ENCODE assay signal across 9 cellular contexts in genomic region chr9:83955985-83956287, GRCh38. TPM values are rescaled to one million over a fixed set of nuclear protein-coding genes. Genes with fewer than 3 reads are reported as not detected.
DNase-seq lines count a peak whose midpoint lies in the region; ATAC-seq, FAIRE-seq and TF ChIP-seq lines count a peak whose summit lies in the region.
"Had no signal": no experiment of that assay in that cellular context is flagged by ENCODE, and none has a peak within 500 bp of the region (broad histone marks: within the 10 kb centered on the region; RNA-seq: fewer than 3 reads in every experiment).

No MANE protein-coding gene starts in this region.

- H3K27me3 ChIP-seq in Panc1 (ENCODE audit: control insufficient read depth, insufficient read depth, low read length) (no peaks in the 10 kb centered on the region), H1 (replicated peaks in 1 of 4; ENCODE audit: control insufficient read depth in 3 of 4, extremely low read depth in 1 of 4, insufficient read depth in 3 of 4, low read length in 3 of 4) (no peaks in the 10 kb centered on the region)

- peak overlapping the region; percentile 62 for H3K27ac Mint-ChIP-seq in neural crest cell (ENCODE audit: unreplicated experiment)

- H3K9me3 ChIP-seq in Panc1 (ENCODE audit: control insufficient read depth, insufficient read depth, low read depth, low read length) (no peaks in the 10 kb centered on the region), H1 (ENCODE audit: insufficient read depth in 2 of 2, low read depth in 1 of 2, low read length in 1 of 2) (no peaks in the 10 kb centered on the region)

- H2BK15ac ChIP-seq in H1 (ENCODE audit: low read length): no peak overlapping the region

- TF ChIP-seq RAD21 in H1 (IDR thresholded peaks at IDR 0.05 in 1 of 2, conservative IDR thresholded peaks at IDR 0.05 in 1 of 2; ENCODE audit: low read depth in 2 of 2, low read length in 2 of 2): no peak

- no peaks in the 10 kb centered on the region for H4K20me1 ChIP-seq in H1 (replicated peaks in 1 of 2; ENCODE audit: control insufficient read depth in 1 of 2, insufficient read depth in 2 of 2, low read length in 2 of 2)

- no peak overlapping the region for H3K4ac ChIP-seq in H1 (replicated peaks; ENCODE audit: insufficient read length, low read depth, low read length)

- H3K4me1 Mint-ChIP-seq in neural crest cell: peaks cover 14% of the 10 kb centered on the region

- no peaks in the 10 kb centered on the region for H3K79me1 ChIP-seq in H1 (ENCODE audit: low read depth, low read length)

- no peak overlapping the region for H2BK12ac ChIP-seq in H1 (ENCODE audit: low read depth, low read length)

- no peaks in the 10 kb centered on the region for H3K27me3 Mint-ChIP-seq in neural crest cell (ENCODE audit: low read depth)

- no peak overlapping the region for H4K91ac ChIP-seq in H1 (replicated peaks; ENCODE audit: insufficient read length, low read length)

- H3K9me3 Mint-ChIP-seq in neural crest cell: no peaks in the 10 kb centered on the region

- TF ChIP-seq CTCF in Panc1 (IDR thresholded peaks at IDR 0.05): no peak
- TF ChIP-seq CTCF in H1 (IDR thresholded peaks at IDR 0.05; ENCODE audit: control extremely low read depth in 1 of 3, insufficient read depth in 1 of 3, low read depth in 1 of 3, low read length in 3 of 3): no peak
- no peak for TF ChIP-seq CTCF in neural crest cell (conservative IDR thresholded peaks at IDR 0.05)

- H2AFZ ChIP-seq in H1 (ENCODE audit: low read length): no peak overlapping the region

- H2BK120ac ChIP-seq in H1 (replicated peaks; ENCODE audit: low read depth, low read length): no peak overlapping the region

- BruUV-seq in Panc1 (replicated peaks; lab: Mats Ljungman, UMichigan): no TSS peak

- CTCF ChIA-PET in Panc1 (lab: Charles Lee) (interaction anchor here (0.6 kb wide), 1 partner anchor 22 kb away, joined by 3 read pairs; no protein-coding TSS in a partner anchor), H1 (lab: Charles Lee; ENCODE audit: partially characterized antibody) (interaction anchor here (1.0 kb wide), 1 partner anchor 338 kb away, joined by 4 read pairs; no protein-coding TSS in a partner anchor)

- H3K14ac ChIP-seq in H1 (ENCODE audit: insufficient read length): no peak overlapping the region

- no peak overlapping the region for H3K18ac ChIP-seq in H1 (ENCODE audit: extremely low read depth, low read length)

- no peak overlapping the region for H4K5ac ChIP-seq in H1 (ENCODE audit: insufficient read length, low read depth, low read length)

- ATAC-seq in Panc1: peak; percentile 57

- DNase-seq in activated T-cell treated with anti-CD3 and anti-CD28 coated beads for 1 hour (ENCODE audit: low read depth): peak; percentile 16
- DNase-seq in activated T-cell treated with anti-CD3 and anti-CD28 coated beads for 4 hours: no peak
- DNase-seq in Panc1 (ENCODE audit: low read depth, low spot score): no peak
- DNase-seq in H1 (ENCODE audit: low read depth in 1 of 2, low spot score in 2 of 2): no peak
- DNase-seq in neural crest cell (ENCODE audit: low read depth, low spot score): no peak
- DNase-seq in stimulated activated CD8-positive, alpha-beta memory T cell treated with anti-CD3 and anti-CD28 coated beads, Interleukin-4, amount 100 ng/mL, for 48 hours: no peak
- no peak for DNase-seq in mucosa of gallbladder (ENCODE audit: low spot score)
- no peak for DNase-seq in NCI-H187 (lab: John Stamatoyannopoulos, UW)

- peak overlapping the region in 1 of 4 experiments; percentile 24; a peak in 2 of 7 replicates for H3K9ac ChIP-seq in H1 (replicated peaks in 1 of 4; ENCODE audit: extremely low read depth in 1 of 4, low read depth in 3 of 4, low read length in 3 of 4)

- H3K36me3 ChIP-seq in Panc1 (ENCODE audit: control insufficient read depth, insufficient read depth, low read length): no peaks in the 10 kb centered on the region
- H3K36me3 ChIP-seq in H1 (ENCODE audit: control insufficient read depth in 2 of 4, insufficient read depth in 4 of 4, low read length in 3 of 4): no peaks in the 10 kb centered on the region

- H3K4me3 Mint-ChIP-seq in neural crest cell: peak overlapping the region; percentile 90

- no peak overlapping the region for H3K23ac ChIP-seq in H1 (ENCODE audit: insufficient read length)

- in situ Hi-C loops in Panc1 (cut with HindIII; ENCODE audit: low pct_unique_long_range_greater_than_20kb, low sequenced_read_pairs): no loop called here

- POLR2A ChIA-PET in Panc1 (lab: Charles Lee): no interaction called here
- POLR2A ChIA-PET in H1 (lab: Charles Lee; ENCODE audit: partially characterized antibody): interaction anchor here (0.9 to 9.2 kb wide), 5 partner anchors 9 to 310 kb away, joined by 3 to 102 read pairs (median 12); partner anchors contain the start of genes HNRNPK and RMI1

- no peak for FAIRE-seq in H1 (lab: Jason Lieb, UNC)
- FAIRE-seq: colon had no signal

- H3K36me3 Mint-ChIP-seq in neural crest cell (ENCODE audit: low read depth): no peaks in the 10 kb centered on the region

- H2BK5ac ChIP-seq in H1 (ENCODE audit: low read depth, low read length): no peak overlapping the region

- no peaks in the 10 kb centered on the region for H3K79me2 ChIP-seq in H1 (ENCODE audit: control insufficient read depth in 1 of 2, insufficient read depth in 2 of 2, low read length in 2 of 2)

- no peak for TF ChIP-seq EP300 in H1 (IDR thresholded peaks at IDR 0.05; ENCODE audit: borderline replicate concordance in 1 of 2, low read depth in 2 of 2, low read length in 2 of 2)

- H3K4me1 ChIP-seq in Panc1 (ENCODE audit: control insufficient read depth, insufficient read depth, low read length) (peaks cover 9% of the 10 kb centered on the region), H1 (replicated peaks in 1 of 4; ENCODE audit: control insufficient read depth in 3 of 4, insufficient read depth in 4 of 4, low read length in 3 of 4) (no peaks in the 10 kb centered on the region)

- H2AK5ac ChIP-seq in H1 (ENCODE audit: low read depth, low read length): no peak overlapping the region

- WGBS in H1 (ENCODE audit: extremely low coverage in 1 of 2, insufficient coverage in 1 of 2, insufficient read length in 1 of 2, insufficient replicate concordance in 2 of 2, low coverage in 1 of 2, low lambda C conversion rate in 2 of 2, missing lambda C conversion rate in 1 of 2), 2 experiments: 94% methylated on average over 10 of the region's 13 CpGs; no CpG with 5 or more reads in 1 of the 2 experiments

- H3K56ac ChIP-seq in H1 (replicated peaks; ENCODE audit: insufficient read length, low read depth, low read length): no peak overlapping the region

- no peak overlapping the region for H4K8ac ChIP-seq in H1 (ENCODE audit: extremely low read depth, insufficient read depth, low read length)

- H3K27ac ChIP-seq in Panc1 (ENCODE audit: low read length) (peak overlapping the region; percentile 85), H1 (ENCODE audit: low read depth, low read length) (no peak overlapping the region)

- peak overlapping the region; percentile 25 to 31; a peak in 3 of 4 replicates for H3K4me2 ChIP-seq in H1 (ENCODE audit: insufficient read depth in 1 of 2, low read depth in 2 of 2, low read length in 2 of 2)

- H3K4me3 ChIP-seq in Panc1 (ENCODE audit: low read depth in 2 of 2, low read length in 2 of 2) (peak overlapping the region; percentile 59 to 81), H1 (ENCODE audit: extremely low read depth in 1 of 4, insufficient read depth in 2 of 4, low read depth in 3 of 4, low read length in 4 of 4) (peak overlapping the region in 2 of 4 experiments; percentile 11 to 50; a peak in 4 of 8 replicates)

- TF ChIP-seq POLR2A in H1 (IDR thresholded peaks at IDR 0.05; ENCODE audit: control extremely low read depth in 1 of 2, low read depth in 2 of 2, low read length in 2 of 2): no peak

- H3K23me2 ChIP-seq in H1 (ENCODE audit: low read depth, low read length): no peaks in the 10 kb centered on the region

- intact Hi-C loops in Panc1 (cut with micrococcal nuclease; ENCODE audit: unreplicated experiment): no loop called here

- no peak overlapping the region for H2BK20ac ChIP-seq in H1 (ENCODE audit: low read length)

RNA-seq across cellular contexts. Expression of gene HNRNPK, which starts 24.1 kb away (rescaled TPM):
- total RNA-seq in Panc1 (2021; ENCODE audit: unreplicated experiment) (495 TPM), neural crest cell (921 and 943 TPM in 2 replicates), mucosa of gallbladder (381 TPM)
- 383 TPM for polyA plus RNA-seq in Panc1 (2012; ENCODE audit: insufficient read length)
- 851 and 887 TPM in 2 replicates for total RNA-seq in H1 (2021; fragmentation: NEBNext Ultra II Directional; extraction: Animal tissue kit (Norgen Biotek cat#: 25700))
- polyA plus RNA-seq in H1 (2011; rRNA removed): 414 and 560 TPM in 2 replicates
- polyA plus RNA-seq in H1 (2011; cell fraction: cytosol; rRNA removed): 510 TPM
- 492 TPM for polyA plus RNA-seq in H1 (2011; cell fraction: nucleus; rRNA removed)
- polyA plus RNA-seq in H1 (2012, experiment 1 of 2): 624 to 1,009 TPM (median 692 TPM) in 4 replicates
- polyA plus RNA-seq in H1 (2012, experiment 2 of 2): 173 TPM
- polyA plus RNA-seq in H1 (2013, experiment 1 of 2): 487 TPM
- polyA plus RNA-seq in H1 (2013, experiment 2 of 2): 492 TPM
- 578 and 618 TPM in 2 replicates for polyA minus RNA-seq in H1 (2011; rRNA and poly(A)+ RNA removed)
- polyA minus RNA-seq in H1 (2011; cell fraction: cytosol; rRNA and poly(A)+ RNA removed): 403 TPM
- 658 TPM for polyA minus RNA-seq in H1 (2011; cell fraction: nucleus; rRNA and poly(A)+ RNA removed)

RNA-seq across cellular contexts. Expression of gene RMI1, which starts 24.7 kb away (rescaled TPM):
- total RNA-seq in Panc1 (2021; ENCODE audit: unreplicated experiment) (14.6 TPM), neural crest cell (37.3 and 37.6 TPM in 2 replicates), mucosa of gallbladder (7.5 TPM)
- polyA plus RNA-seq in Panc1 (2012; ENCODE audit: insufficient read length): 4.2 TPM
- 34.1 and 34.6 TPM in 2 replicates for total RNA-seq in H1 (2021; fragmentation: NEBNext Ultra II Directional; extraction: Animal tissue kit (Norgen Biotek cat#: 25700))
- polyA plus RNA-seq in H1 (2011; rRNA removed): 2.7 and 3.0 TPM in 2 replicates
- polyA plus RNA-seq in H1 (2011; cell fraction: cytosol; rRNA removed): 5.8 TPM
- polyA plus RNA-seq in H1 (2011; cell fraction: nucleus; rRNA removed): 1.8 TPM
- 10.9 to 21.6 TPM (median 14.0 TPM) in 4 replicates for polyA plus RNA-seq in H1 (2012, experiment 1 of 2)
- 1.1 TPM for polyA plus RNA-seq in H1 (2012, experiment 2 of 2)
- polyA plus RNA-seq in H1 (2013, experiment 1 of 2): 25.4 TPM
- 25.9 TPM for polyA plus RNA-seq in H1 (2013, experiment 2 of 2)
- 8.1 and 18.4 TPM in 2 replicates for polyA minus RNA-seq in H1 (2011; rRNA and poly(A)+ RNA removed)
- 16.7 TPM for polyA minus RNA-seq in H1 (2011; cell fraction: cytosol; rRNA and poly(A)+ RNA removed)
- 10.6 TPM for polyA minus RNA-seq in H1 (2011; cell fraction: nucleus; rRNA and poly(A)+ RNA removed)

RNA-seq across cellular contexts. Expression of gene KIF27, which starts 34.7 kb away (rescaled TPM):
- total RNA-seq in Panc1 (2021; ENCODE audit: unreplicated experiment) (3.4 TPM), neural crest cell (9.4 and 10.6 TPM in 2 replicates), mucosa of gallbladder (7.9 TPM)
- polyA plus RNA-seq in Panc1 (2012; ENCODE audit: insufficient read length): 1.3 TPM
- total RNA-seq in H1 (2021; fragmentation: NEBNext Ultra II Directional; extraction: Animal tissue kit (Norgen Biotek cat#: 25700)): 4.6 and 7.0 TPM in 2 replicates
- polyA plus RNA-seq in H1 (2011; rRNA removed): 0.24 and 0.47 TPM in 2 replicates
- 1.00 TPM for polyA plus RNA-seq in H1 (2011; cell fraction: cytosol; rRNA removed)
- 0.78 TPM for polyA plus RNA-seq in H1 (2011; cell fraction: nucleus; rRNA removed)
- 1.1 to 2.6 TPM (median 1.3 TPM) in 4 replicates for polyA plus RNA-seq in H1 (2012, experiment 1 of 2)
- polyA plus RNA-seq in H1 (2012, experiment 2 of 2): 0.08 TPM
- 2.5 TPM for polyA plus RNA-seq in H1 (2013, experiment 1 of 2)
- 2.4 TPM for polyA plus RNA-seq in H1 (2013, experiment 2 of 2)
- 1.5 and 3.1 TPM in 2 replicates for polyA minus RNA-seq in H1 (2011; rRNA and poly(A)+ RNA removed)
- polyA minus RNA-seq in H1 (2011; cell fraction: cytosol; rRNA and poly(A)+ RNA removed): 1.3 TPM
- 6.1 TPM for polyA minus RNA-seq in H1 (2011; cell fraction: nucleus; rRNA and poly(A)+ RNA removed)
